In the genomic region with DNA sequence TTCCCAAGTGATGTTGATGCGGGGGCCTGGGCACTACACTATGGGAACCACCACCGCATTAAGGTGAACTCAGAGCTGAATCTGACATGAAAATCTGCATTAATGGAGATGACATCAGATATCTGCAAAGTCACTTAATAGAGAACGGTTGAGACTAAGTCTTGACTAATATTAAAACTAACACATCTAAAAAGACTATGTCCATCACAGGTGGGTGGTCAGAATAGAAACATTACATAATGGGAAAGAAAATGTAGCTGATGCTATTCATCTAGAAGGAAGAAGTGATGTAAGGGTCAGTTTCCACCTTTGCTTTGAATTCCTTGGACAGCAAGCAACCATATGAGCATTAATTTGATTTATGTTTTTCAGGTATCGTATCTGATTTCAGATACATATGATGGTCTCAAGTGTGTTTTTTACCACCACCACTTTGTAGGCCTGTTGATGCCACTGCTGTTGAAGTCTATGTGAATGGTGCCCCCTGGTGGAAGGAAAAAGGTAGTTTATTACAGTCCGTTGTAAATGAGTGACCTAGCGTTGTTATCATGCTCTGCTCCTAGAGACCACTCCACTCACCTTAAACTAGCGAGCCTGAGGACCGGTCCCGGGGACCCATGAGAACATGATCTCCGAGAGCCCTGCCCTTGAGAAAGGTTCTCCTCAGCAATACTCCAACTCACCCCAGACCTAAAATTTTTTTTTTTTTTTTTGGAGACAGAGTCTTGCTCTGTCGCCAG, we compare ENCODE assay signal across 8 cellular contexts.
A peak's percentile ranks its signal among the peaks of the same experiment; 100 is the strongest.
DNase-seq lines count a peak whose midpoint lies in the region; ATAC-seq and TF ChIP-seq lines count a peak whose summit lies in the region.

No MANE protein-coding gene starts in this region.

- no peaks in the 10 kb centered on the region for H3K36me3 ChIP-seq in mucosa of descending colon (ENCODE audit: low read depth)
- no peaks in the 10 kb centered on the region for H3K36me3 ChIP-seq in thoracic aorta

- TF ChIP-seq CTCF in endothelial cell (IDR thresholded peaks at IDR 0.05; ENCODE audit: unreplicated experiment) (peak; percentile 87), mucosa of descending colon (IDR thresholded peaks at IDR 0.05) (no peak), thoracic aorta (IDR thresholded peaks at IDR 0.05) (peak; percentile 79)

- no peak overlapping the region for H3K4me3 Mint-ChIP-seq in activated CD4-positive, alpha-beta T cell treated with anti-CD3 and anti-CD28 coated beads, Interleukin-2, amount 10 ng/mL, durations not matched to agents 24 days and 14 days
- no peak overlapping the region for H3K4me3 Mint-ChIP-seq in endothelial cell (ENCODE audit: unreplicated experiment)

- peak; percentile 33 for DNase-seq in DMS114 treated with DMSO at 0.1 percent for 48 hours (lab: John Stamatoyannopoulos, UW; ENCODE audit: unreplicated experiment)
- DNase-seq in NCI-H526 (lab: John Stamatoyannopoulos, UW), result peak; percentile 31 to 85
- DNase-seq in activated CD4-positive, alpha-beta T cell treated with anti-CD3 and anti-CD28 coated beads, Interleukin-2, amount 10 ng/mL, durations not matched to agents 24 days and 14 days, result peak; percentile 89
- peak; percentile 62 for DNase-seq in endothelial cell (ENCODE audit: low spot score)
- peak in 1 of 3 donors; percentile 86 for DNase-seq in mucosa of descending colon
- peak; percentile 21 for DNase-seq in thoracic aorta (ENCODE audit: low spot score)

- H3K4me1 ChIP-seq in mucosa of descending colon (ENCODE audit: low read depth), result no peaks in the 10 kb centered on the region
- H3K4me1 ChIP-seq in thoracic aorta (ENCODE audit: control insufficient read depth in 1 of 2, low read depth in 2 of 2), result no peaks in the 10 kb centered on the region

- H3K27me3 Mint-ChIP-seq in activated CD4-positive, alpha-beta T cell treated with anti-CD3 and anti-CD28 coated beads, Interleukin-2, amount 10 ng/mL, durations not matched to agents 24 days and 14 days, result no peaks in the 10 kb centered on the region
- H3K27me3 Mint-ChIP-seq in endothelial cell (ENCODE audit: unreplicated experiment), result no peaks in the 10 kb centered on the region

- H3K4me3 ChIP-seq in mucosa of descending colon (no peak overlapping the region), thoracic aorta (no peak overlapping the region)

- H3K27ac ChIP-seq in thoracic aorta, result no peak overlapping the region

- peaks cover 18% of the 10 kb centered on the region for H3K4me1 Mint-ChIP-seq in activated CD4-positive, alpha-beta T cell treated with anti-CD3 and anti-CD28 coated beads, Interleukin-2, amount 10 ng/mL, durations not matched to agents 24 days and 14 days
- peaks cover 8% of the 10 kb centered on the region for H3K4me1 Mint-ChIP-seq in endothelial cell (ENCODE audit: unreplicated experiment)

- ATAC-seq in GM19463 (IDR thresholded peaks at IDR 0.05; ENCODE audit: unreplicated experiment), result peak; percentile 83
- ATAC-seq in HG03521 (IDR thresholded peaks at IDR 0.05; ENCODE audit: unreplicated experiment), result peak; percentile 75
- ATAC-seq in mucosa of descending colon, result peak; percentile 88
- ATAC-seq in thoracic aorta (ENCODE audit: insufficient number of reproducible peaks, low FRiP score, low read depth), result no peak

- intact Hi-C loops in activated CD4-positive, alpha-beta T cell treated with anti-CD3 and anti-CD28 coated beads, Interleukin-2, amount 10 ng/mL, durations not matched to agents 24 days and 14 days (cut with micrococcal nuclease), result loop anchor here (1.0 to 5.0 kb wide), 3 partner anchors 35 to 282 kb away; no protein-coding TSS in a partner anchor
- intact Hi-C loops in mucosa of descending colon (cut with DNase I, micrococcal nuclease), result loop anchor here (5.0 to 10.0 kb wide), 3 partner anchors 207 to 277 kb away; no protein-coding TSS in a partner anchor

- no peaks in the 10 kb centered on the region for H3K27me3 ChIP-seq in thoracic aorta (replicated peaks; ENCODE audit: insufficient read depth)

- peaks cover 7% of the 10 kb centered on the region for H3K36me3 Mint-ChIP-seq in activated CD4-positive, alpha-beta T cell treated with anti-CD3 and anti-CD28 coated beads, Interleukin-2, amount 10 ng/mL, durations not matched to agents 24 days and 14 days (ENCODE audit: low read depth)
- H3K36me3 Mint-ChIP-seq in endothelial cell (ENCODE audit: low read depth, unreplicated experiment), result peaks cover 7% of the 10 kb centered on the region

- H3K9me3 ChIP-seq in mucosa of descending colon (no peaks in the 10 kb centered on the region), thoracic aorta (no peaks in the 10 kb centered on the region)

- peak overlapping the region; percentile 57 for H3K27ac Mint-ChIP-seq in activated CD4-positive, alpha-beta T cell treated with anti-CD3 and anti-CD28 coated beads, Interleukin-2, amount 10 ng/mL, durations not matched to agents 24 days and 14 days
- no peak overlapping the region for H3K27ac Mint-ChIP-seq in endothelial cell (ENCODE audit: unreplicated experiment)

- H3K9me3 Mint-ChIP-seq in activated CD4-positive, alpha-beta T cell treated with anti-CD3 and anti-CD28 coated beads, Interleukin-2, amount 10 ng/mL, durations not matched to agents 24 days and 14 days, result no peaks in the 10 kb centered on the region
- H3K9me3 Mint-ChIP-seq in endothelial cell (ENCODE audit: unreplicated experiment), result no peaks in the 10 kb centered on the region
